ENCODE assay signal across 2 cellular contexts in the genomic region with DNA sequence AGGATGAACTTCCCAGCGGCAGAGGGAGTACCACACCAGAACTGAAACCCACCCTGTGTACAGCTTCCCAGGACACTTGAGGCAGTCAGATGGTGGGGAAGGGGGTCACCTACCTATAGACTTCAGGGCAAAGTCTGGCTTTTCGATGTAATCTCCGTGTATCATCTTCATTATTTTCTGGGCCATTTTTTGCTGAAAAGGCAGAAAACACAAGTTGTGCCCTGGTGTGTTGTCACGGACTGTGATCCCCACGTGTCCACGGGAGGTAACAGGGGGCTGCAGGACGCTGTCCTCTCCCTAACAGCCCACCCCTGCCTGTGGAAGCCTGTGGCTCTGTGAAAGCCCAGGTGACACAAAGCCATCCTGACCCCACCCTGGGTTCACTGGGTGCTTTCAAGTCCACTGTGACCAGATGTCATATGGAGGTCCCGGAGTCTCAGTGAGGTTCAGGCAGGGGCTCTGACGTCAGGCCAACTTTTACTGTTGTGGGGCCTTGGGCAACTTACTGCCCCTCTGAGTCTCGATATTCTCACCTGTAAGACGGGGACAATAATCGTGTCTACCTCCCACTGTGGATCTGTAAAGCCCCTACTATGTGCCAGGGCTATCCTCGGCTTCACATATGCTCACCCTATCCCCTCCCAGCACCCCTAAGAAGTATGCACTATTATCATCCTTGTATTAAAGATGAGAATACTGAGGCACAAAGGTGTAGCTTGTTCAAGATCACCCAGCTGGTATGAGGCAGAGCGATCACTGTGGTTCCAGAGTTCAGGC.
TF ChIP-seq lines count a peak whose summit lies in the region.

No MANE protein-coding gene starts in this region.

TF ChIP-seq in A549, 52 proteins besides CTCF, POLR2A, EP300 and RAD21:
- TF ChIP-seq MAFK (IDR thresholded peaks at IDR 0.05; ENCODE audit: partially characterized antibody) (peak; percentile 87), NFE2L2 (conservative IDR thresholded peaks at IDR 0.05; ENCODE audit: low read length) (no peak)
TF ChIP-seq in A549: peak in this region for 1.

TF ChIP-seq in K562, 482 proteins besides CTCF, POLR2A, EP300 and RAD21:
- TF ChIP-seq SMAD4 (CRISPR knock-in tag; conservative IDR thresholded peaks at IDR 0.05) (no peak), ZNF316 (IDR thresholded peaks at IDR 0.05) (peak; percentile 80), PHF20 (IDR thresholded peaks at IDR 0.05; ENCODE audit: partially characterized antibody) (no peak), C11orf30 (IDR thresholded peaks at IDR 0.05; ENCODE audit: low read depth) (peak; percentile 70; the same call in 1 of the 2 replicates), SFPQ (IDR thresholded peaks at IDR 0.05; ENCODE audit: low read depth, low read length) (no peak), MAFF (IDR thresholded peaks at IDR 0.05; ENCODE audit: low read length) (peak; percentile 40), MAFK (IDR thresholded peaks at IDR 0.05; ENCODE audit: low read length) (peak; percentile 26; the same call in 1 of the 2 replicates), ZKSCAN1 (IDR thresholded peaks at IDR 0.05; ENCODE audit: low read depth, low read length) (peak; percentile 83), MAFG (tag; conservative IDR thresholded peaks at IDR 0.05) (peak; percentile 63)
